8 cellular contexts compared by ENCODE assay signal in the genomic region with DNA sequence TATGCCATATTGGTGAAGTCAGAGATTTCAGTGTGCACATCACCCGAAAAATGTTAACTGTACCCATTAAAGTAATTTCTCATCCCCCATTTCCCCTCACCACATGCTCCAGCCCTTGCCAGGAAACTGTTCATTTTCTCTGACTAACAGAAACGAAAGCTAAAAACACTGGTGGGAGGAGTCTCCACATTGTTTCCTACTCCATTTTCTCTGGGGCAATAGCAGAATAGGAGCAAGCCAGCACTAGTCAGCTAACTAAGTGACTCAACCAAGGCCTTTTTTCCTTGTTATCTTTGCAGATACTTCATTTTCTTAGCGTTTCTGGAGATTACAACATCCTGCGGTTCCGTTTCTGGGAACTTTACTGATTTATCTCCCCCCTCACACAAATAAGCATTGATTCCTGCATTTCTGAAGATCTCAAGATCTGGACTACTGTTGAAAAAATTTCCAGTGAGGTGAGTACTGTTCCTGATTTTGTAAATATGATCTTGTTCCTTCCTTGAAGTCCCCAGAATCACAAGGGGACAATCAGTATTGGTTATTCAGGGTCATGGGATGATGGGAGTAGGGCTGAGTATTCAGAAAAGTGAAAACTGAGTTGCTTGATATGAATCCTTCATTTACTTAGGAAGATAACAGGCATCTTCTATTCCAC. TPM values are rescaled to one million over a fixed set of nuclear protein-coding genes. Genes with fewer than 3 reads are reported as not detected.
DNase-seq lines count a peak whose midpoint lies in the region; ATAC-seq, FAIRE-seq and TF ChIP-seq lines count a peak whose summit lies in the region.

A gene (plus strand): TSS at position 204 of the 658 bp plus-strand sequence. CDS start 4,774 bp downstream, outside the sequence.

- intact Hi-C loops in left lung (cut with DNase I): no loop called here

- peaks cover 32% of the 10 kb centered on the region for H3F3A ChIP-seq in DOHH2 (ENCODE audit: control insufficient read depth, insufficient read depth)

- H3K4me1 ChIP-seq in DOHH2 (ENCODE audit: control insufficient read depth, low read length) (peaks cover 70% of the 10 kb centered on the region), left lung (peaks cover 8 to 71% of the 10 kb centered on the region in 2 donors)

- H3K9me3 ChIP-seq in DOHH2 (ENCODE audit: control insufficient read depth, insufficient read depth, low read length): no peaks in the 10 kb centered on the region
- H3K9me3 ChIP-seq in left lung: no peaks in the 10 kb centered on the region

- H3K9me2 ChIP-seq in DOHH2 (replicated peaks; ENCODE audit: control insufficient read depth, low read length): no peaks in the 10 kb centered on the region

- H3K27ac ChIP-seq in DOHH2 (ENCODE audit: low read depth, low read length) (peak within 1 kb of the TSS; percentile 88), left lung (peak within 1 kb of the TSS; percentile 93 to 95)

- no peak for FAIRE-seq in HTR-8/SVneo (lab: Jason Lieb, UNC)

- H3K36me3 ChIP-seq in DOHH2 (ENCODE audit: control insufficient read depth, low read length) (peaks cover 50% of the 10 kb centered on the region), left lung (peaks cover 0 to 4% of the 10 kb centered on the region in 2 donors)

- H4K20me1 ChIP-seq in DOHH2 (ENCODE audit: control insufficient read depth, insufficient read depth, low read depth, low read length): no peaks in the 10 kb centered on the region

- H3K4me2 ChIP-seq in DOHH2 (ENCODE audit: low read length): peak within 1 kb of the TSS; percentile 95

- H3K4me3 ChIP-seq in DOHH2 (ENCODE audit: low read length): peak within 1 kb of the TSS; percentile 94
- H3K4me3 ChIP-seq in left lung: peak within 1 kb of the TSS; percentile 35 to 62

- DNase-seq in GM20000 (ENCODE audit: low spot score): peak; percentile 55
- DNase-seq in HTR-8/SVneo (ENCODE audit: insufficient read length, low spot score): peak; percentile 59
- peak; percentile 33 for DNase-seq in T-helper 22 cell (ENCODE audit: low read depth)
- DNase-seq in cerebellum (ENCODE audit: low spot score): no peak
- DNase-seq in left lung: no peak
- DNase-seq in stimulated activated CD8-positive, alpha-beta memory T cell treated with anti-CD3 and anti-CD28 coated beads, Interleukin-15, amount 100 ng/mL, for 1 hour (ENCODE audit: low read depth): peak; percentile 30
- no peak for DNase-seq in NCI-H510A (lab: John Stamatoyannopoulos, UW)

- TF ChIP-seq CTCF in DOHH2 (IDR thresholded peaks at IDR 0.05; ENCODE audit: low read depth, low read length, poor library complexity, severe bottlenecking) (no peak), GM20000 (IDR thresholded peaks at IDR 0.05; ENCODE audit: extremely low read depth, missing control alignments) (no peak), left lung (IDR thresholded peaks at IDR 0.05) (no peak)

- no peaks in the 10 kb centered on the region for H3K27me3 ChIP-seq in DOHH2 (ENCODE audit: control insufficient read depth, low read length)
- H3K27me3 ChIP-seq in left lung: no peaks in the 10 kb centered on the region

- ATAC-seq in left lung: peak; percentile 89

- peaks cover 65% of the 10 kb centered on the region for H3K79me2 ChIP-seq in DOHH2 (ENCODE audit: control insufficient read depth, low read length)

RNA-seq across cellular contexts. Expression of the gene that starts here (rescaled TPM):
- total RNA-seq in cerebellum: 13.4 TPM
- total RNA-seq in left lung: 100 to 1,000 TPM in 1 of 2 donors, 10 to 100 TPM in 1; 69.7 to 121 TPM

Comparison
In these comparisons a context has a peak if more than half of its experiments do, and no peak if none do; other contexts are left out.
1. DNase-seq: peak in GM20000 (single experiment), HTR-8/SVneo (single experiment), T-helper 22 cell (single experiment) and stimulated activated CD8-positive, alpha-beta memory T cell treated with anti-CD3 and anti-CD28 coated beads, Interleukin-15, amount 100 ng/mL, for 1 hour (single experiment); none in cerebellum (single experiment), left lung (0 of 2) and NCI-H510A (single experiment).